ENCODE assay signal across 9 cellular contexts in the genomic region with DNA sequence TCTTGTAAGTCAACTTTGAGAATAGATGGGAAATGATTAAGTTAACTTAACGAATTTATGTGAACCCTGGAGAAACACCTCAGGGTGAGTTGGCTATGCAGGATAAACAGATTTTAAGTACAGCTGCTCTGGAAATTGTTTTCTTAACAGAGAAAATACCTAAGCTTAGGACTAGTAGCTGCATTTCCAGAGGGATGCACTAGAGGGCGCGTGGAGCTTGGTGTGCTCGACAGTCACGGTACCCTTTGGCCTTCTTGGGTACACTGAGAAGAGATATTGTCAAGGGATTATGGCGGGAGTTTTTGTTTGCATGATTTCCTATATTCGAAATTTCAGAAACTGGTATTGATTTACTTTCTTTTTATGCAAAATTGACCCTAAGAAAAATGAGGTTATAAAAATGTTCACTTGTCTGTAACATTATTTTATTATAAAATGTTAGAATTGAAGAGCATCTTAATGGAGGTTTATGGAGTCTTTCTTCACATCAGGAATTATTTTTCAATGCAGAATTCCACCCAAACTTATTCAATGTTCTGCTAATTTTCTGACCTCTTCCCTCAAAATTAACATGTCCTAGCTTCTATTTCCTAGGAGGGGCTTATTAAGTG. TPM values are rescaled to one million over a fixed set of nuclear protein-coding genes. Genes with fewer than 3 reads are reported as not detected.
DNase-seq lines count a peak whose midpoint lies in the region; ATAC-seq, FAIRE-seq and TF ChIP-seq lines count a peak whose summit lies in the region.
"Had no signal": no experiment of that assay in that cellular context is flagged by ENCODE, and none has a peak within 500 bp of the region (broad histone marks: within the 10 kb centered on the region; RNA-seq: fewer than 3 reads in every experiment).

No MANE protein-coding gene starts in this region.

- H3K4me2 ChIP-seq in HepG2 (ENCODE audit: low read depth, low read length): no peak overlapping the region

- H4K20me1 ChIP-seq in HepG2 (ENCODE audit: insufficient read depth, low read length): no peaks in the 10 kb centered on the region

- peak; percentile 96 for TF ChIP-seq CTCF in CD14-positive monocyte (IDR thresholded peaks at IDR 0.05)
- peak; percentile 91 for TF ChIP-seq CTCF in choroid plexus epithelial cell (conservative IDR thresholded peaks at IDR 0.05; ENCODE audit: low read depth, low read length)
- TF ChIP-seq CTCF in HepG2 (CRISPR knock-in tag; IDR thresholded peaks at IDR 0.05): peak; percentile 80

- POLR2A ChIA-PET in HepG2 (lab: Yijun Ruan, JAX): no interaction called here

- H3K9me3 Mint-ChIP-seq in CD14-positive monocyte: no peaks in the 10 kb centered on the region

- no peak for TF ChIP-seq POLR2A in HepG2 (IDR thresholded peaks at IDR 0.05; ENCODE audit: insufficient read depth in 1 of 2, low read depth in 2 of 2, low read length in 2 of 2)

- DNase-seq in CD14-positive monocyte (ENCODE audit: low spot score) (no peak), GM19240 (ENCODE audit: insufficient read length, low spot score) (peak; percentile 28), NCI-H345 treated with DMSO at 0.1 percent for 48 hours (lab: John Stamatoyannopoulos, UW; ENCODE audit: unreplicated experiment) (peak; percentile 12), choroid plexus epithelial cell (ENCODE audit: low read depth) (peak; percentile 72), HepG2 (ENCODE audit: low spot score) (peak; percentile 60)
- DNase-seq in activated CD4-positive, CD25-positive, alpha-beta regulatory T cell treated with anti-CD3 and anti-CD28 coated beads, Interleukin-2, amount 50 U/mL, for 72 hours: peak; percentile 62
- DNase-seq in stimulated activated CD4-positive, alpha-beta T cell treated with anti-CD3 and anti-CD28 coated beads, TNF-alpha, amount 100 ng/mL, for 1 hour (ENCODE audit: low read depth in 3 of 3, low spot score in 1 of 3): peak; percentile 4 to 44 (median 7)

- CTCF ChIA-PET in HepG2 (lab: Yijun Ruan, JAX; ENCODE audit: low intra/inter-chr PET ratio, low total read pairs): interaction anchor here (1.5 kb wide), 1 partner anchor 394 kb away, joined by 10 read pairs; no protein-coding TSS in a partner anchor

- peak; percentile 67 for FAIRE-seq in HepG2 (lab: Jason Lieb, UNC)

- BruUV-seq in HepG2 (replicated peaks; lab: Mats Ljungman, UMichigan): no TSS peak

- H3K36me3 ChIP-seq in HepG2 (replicated peaks in 1 of 2; ENCODE audit: control insufficient read depth in 1 of 2, insufficient read depth in 2 of 2, low read length in 2 of 2): no peaks in the 10 kb centered on the region

- H2AFZ ChIP-seq in HepG2 (ENCODE audit: low read length): no peak overlapping the region

- ATAC-seq in HG03354 (IDR thresholded peaks at IDR 0.05; ENCODE audit: poor library complexity, severe bottlenecking, unreplicated experiment) (peak; percentile 97), HepG2 (peak; percentile 83)

- no peak overlapping the region for H3K27ac ChIP-seq in HepG2 (ENCODE audit: extremely low read length, insufficient read depth, low read length)

- TF ChIP-seq RAD21 in HepG2 (CRISPR knock-in tag; IDR thresholded peaks at IDR 0.05): peak; percentile 27; the same call in 1 of the 2 replicates

- H3K27me3 ChIP-seq in HepG2 (ENCODE audit: control insufficient read depth in 1 of 2, insufficient read depth in 2 of 2, low read length in 2 of 2): no peaks in the 10 kb centered on the region

- H3K27ac Mint-ChIP-seq in CD14-positive monocyte: no peak overlapping the region
- H3K27ac Mint-ChIP-seq: IgD-negative memory B cell had no signal

- H3K4me3 ChIP-seq in choroid plexus epithelial cell (ENCODE audit: low read depth, low read length) (no peak overlapping the region), HepG2 (replicated peaks in 1 of 3; ENCODE audit: insufficient read depth in 1 of 3, low read depth in 2 of 3, low read length in 3 of 3) (no peak overlapping the region)

- H3K36me3 Mint-ChIP-seq in CD14-positive monocyte: no peaks in the 10 kb centered on the region
- H3K36me3 Mint-ChIP-seq: IgD-negative memory B cell had no signal

- no peak overlapping the region for H3K9ac ChIP-seq in HepG2 (ENCODE audit: insufficient read depth, low read depth, low read length)

- TF ChIP-seq EP300 in HepG2 (IDR thresholded peaks at IDR 0.05; ENCODE audit: low read depth in 2 of 2, low read length in 2 of 2): no peak
- no peak for TF ChIP-seq EP300 in HepG2 (CRISPR knock-in tag; IDR thresholded peaks at IDR 0.05; ENCODE audit: borderline replicate concordance)

- intact Hi-C loops in CD14-positive monocyte (cut with micrococcal nuclease): loop anchor here in 1 of 2 donors (5.0 kb wide), 1 partner anchor 682 kb away; no protein-coding TSS in a partner anchor
- intact Hi-C loops in HepG2 (cut with micrococcal nuclease; ENCODE audit: unreplicated experiment): no loop called here

- peaks cover 2 to 12% (median 10%) of the 10 kb centered on the region in 3 donors for H3K27me3 Mint-ChIP-seq in CD14-positive monocyte (ENCODE audit: low read depth in 3 of 3)

- no peak overlapping the region for H3K4me3 Mint-ChIP-seq in CD14-positive monocyte
- H3K4me3 Mint-ChIP-seq: IgD-negative memory B cell had no signal

- H3K9me3 ChIP-seq in HepG2 (ENCODE audit: low read length): no peaks in the 10 kb centered on the region

- H3K4me1 ChIP-seq in HepG2 (ENCODE audit: insufficient read depth, low read length): no peaks in the 10 kb centered on the region

- H3K4me1 Mint-ChIP-seq in CD14-positive monocyte: no peaks in the 10 kb centered on the region
- H3K4me1 Mint-ChIP-seq: IgD-negative memory B cell had no signal

- H3K79me2 ChIP-seq in HepG2 (ENCODE audit: insufficient read depth, low read length): no peaks in the 10 kb centered on the region

- under 1% methylated on average over 7 of the region's 7 CpGs for WGBS in HepG2 (ENCODE audit: low lambda C conversion rate)

- in situ Hi-C loops in HepG2 (cut with HindIII; ENCODE audit: extremely low pct_ligation_motif_present, low pct_unique_long_range_greater_than_20kb): no loop called here

TF ChIP-seq in HepG2, 621 proteins besides CTCF, POLR2A, EP300 and RAD21:
- peak; percentile 73 for TF ChIP-seq STAG1 (CRISPR knock-in tag; IDR thresholded peaks at IDR 0.05)
- no peak for TF ChIP-seq SNAI1 (CRISPR knock-in tag; IDR thresholded peaks at IDR 0.05; ENCODE audit: borderline replicate concordance)
- no peak for TF ChIP-seq YEATS4 (CRISPR knock-in tag; IDR thresholded peaks at IDR 0.05; ENCODE audit: borderline replicate concordance)
- TF ChIP-seq SMC3 (IDR thresholded peaks at IDR 0.05; ENCODE audit: low read length): peak; percentile 61; the same call in 1 of the 2 replicates
- peak; percentile 37 for TF ChIP-seq XRCC5 (optimal IDR thresholded peaks at IDR 0.05; ENCODE audit: low read length)
- TF ChIP-seq PPARG (CRISPR knock-in tag; conservative IDR thresholded peaks at IDR 0.05): 0 out of 2 replicates have a peak, but pooled peaks have one; percentile 27
- peak; percentile 40; the same call in 1 of the 2 replicates for TF ChIP-seq NR2F6 (IDR thresholded peaks at IDR 0.05)
- TF ChIP-seq NR2F6 (CRISPR knock-in tag; IDR thresholded peaks at IDR 0.05): no peak
- TF ChIP-seq NR2F1 (CRISPR knock-in tag; IDR thresholded peaks at IDR 0.05): 0 out of 4 replicates have a peak, but pooled peaks of 1 of the 2 experiments have one; percentile 31

RNA-seq across cellular contexts. Expression of gene MYO3A, which starts 58.4 kb away (rescaled TPM):
- polyA plus RNA-seq in CD14-positive monocyte: not detected
- total RNA-seq in HepG2 (2016; rRNA removed; fragmentation: Illumina TruSeq; extraction: Trizol): not detected in 2 replicates
- total RNA-seq in HepG2 (2016; cell fraction: cytosol; rRNA removed; fragmentation: Illumina TruSeq; extraction: Trizol; ENCODE audit: low read depth): not detected in 2 replicates
- not detected in 2 replicates for total RNA-seq in HepG2 (2016; cell fraction: insoluble cytoplasmic fraction; rRNA removed; fragmentation: Illumina TruSeq; extraction: Trizol)
- not detected in 2 replicates for total RNA-seq in HepG2 (2016; cell fraction: membrane; rRNA removed; fragmentation: Illumina TruSeq; extraction: Trizol)
- not detected in 2 replicates for total RNA-seq in HepG2 (2016; cell fraction: nucleus; rRNA removed; fragmentation: Illumina TruSeq; extraction: Trizol)
- not detected in 2 replicates for polyA plus RNA-seq in HepG2 (2011; rRNA removed)
- polyA plus RNA-seq in HepG2 (2011; cell fraction: cytosol; rRNA removed): not detected in 2 replicates
- polyA plus RNA-seq in HepG2 (2011; cell fraction: nucleus; rRNA removed): not detected in 2 replicates
- polyA plus RNA-seq in HepG2 (2012): not detected in 2 replicates
- not detected in 2 replicates for polyA plus RNA-seq in HepG2 (2016; cell fraction: cytosol; fragmentation: Illumina TruSeq; extraction: Trizol; ENCODE audit: low read depth)
- not detected in 2 replicates for polyA plus RNA-seq in HepG2 (2016; cell fraction: insoluble cytoplasmic fraction; fragmentation: Illumina TruSeq; extraction: Trizol; ENCODE audit: low read depth)
- polyA plus RNA-seq in HepG2 (2016; cell fraction: membrane; fragmentation: Illumina TruSeq; extraction: Trizol; ENCODE audit: low read depth): not detected in 2 replicates
- not detected in 2 replicates for polyA plus RNA-seq in HepG2 (2016; cell fraction: nucleus; fragmentation: Illumina TruSeq; extraction: Trizol; ENCODE audit: insufficient read depth, low read depth)
- polyA minus RNA-seq in HepG2 (2011; rRNA and poly(A)+ RNA removed; ENCODE audit: low replicate concordance): not detected in 2 replicates
- polyA minus RNA-seq in HepG2 (2011; cell fraction: cytosol; rRNA and poly(A)+ RNA removed): not detected in 2 replicates
- polyA minus RNA-seq in HepG2 (2011; cell fraction: nucleus; rRNA and poly(A)+ RNA removed): not detected in 2 replicates
